In genomic region chr6:43778131-43778857, GRCh38 we compare ENCODE assay signal across 2 cellular contexts.
TF ChIP-seq lines count a peak whose summit lies in the region.

No MANE protein-coding gene starts in this region.

TF ChIP-seq in GM12878, 131 proteins besides CTCF, POLR2A, EP300 and RAD21 (continued from another document):
- TF ChIP-seq CEBPB (IDR thresholded peaks at IDR 0.05; ENCODE audit: borderline replicate concordance in 1 of 2, low read depth in 2 of 2, low read length in 2 of 2): no peak
- no peak for TF ChIP-seq PBX3 (IDR thresholded peaks at IDR 0.05; ENCODE audit: insufficient replicate concordance, low read depth, low read length)
- TF ChIP-seq RELA (IDR thresholded peaks at IDR 0.05; ENCODE audit: borderline replicate concordance, partially characterized antibody): no peak
- TF ChIP-seq TCF12 (IDR thresholded peaks at IDR 0.05; ENCODE audit: low read depth, low read length): no peak
- no peak for TF ChIP-seq ZNF592 (IDR thresholded peaks at IDR 0.05)
- no peak for TF ChIP-seq ZSCAN29 (IDR thresholded peaks at IDR 0.05)
- no peak for TF ChIP-seq ZZZ3 (IDR thresholded peaks at IDR 0.05; ENCODE audit: control insufficient read depth, insufficient read length, low read depth)
- no peak for TF ChIP-seq ETV6 (conservative IDR thresholded peaks at IDR 0.05 in 1 of 2, IDR thresholded peaks at IDR 0.05 in 1 of 2; ENCODE audit: borderline replicate concordance in 1 of 2, low read depth in 1 of 2)
- TF ChIP-seq LARP7 (IDR thresholded peaks at IDR 0.05): no peak
- TF ChIP-seq SREBF1 (IDR thresholded peaks at IDR 0.05; ENCODE audit: low read length): no peak
- TF ChIP-seq SPI1 (IDR thresholded peaks at IDR 0.05; ENCODE audit: borderline replicate concordance, insufficient read depth, low read depth, low read length): no peak
- TF ChIP-seq RBBP5 (conservative IDR thresholded peaks at IDR 0.05): no peak
- no peak for TF ChIP-seq SMAD5 (IDR thresholded peaks at IDR 0.05; ENCODE audit: low read depth)
- no peak for TF ChIP-seq ASH2L (IDR thresholded peaks at IDR 0.05; ENCODE audit: borderline replicate concordance, low read depth)
- no peak for TF ChIP-seq SIX5 (IDR thresholded peaks at IDR 0.05; ENCODE audit: low read depth, low read length, severe bottlenecking)
- no peak for TF ChIP-seq EGR1 (IDR thresholded peaks at IDR 0.05; ENCODE audit: borderline replicate concordance in 1 of 2, low read depth in 2 of 2, low read length in 2 of 2)
TF ChIP-seq in GM12878: peak in this region for 0.

TF ChIP-seq in liver, 16 proteins besides CTCF, POLR2A, EP300 and RAD21 (continued from another document):
- TF ChIP-seq REST (IDR thresholded peaks at IDR 0.05) (no peak), ATF3 (IDR thresholded peaks at IDR 0.05) (no peak), HNF4A (conservative IDR thresholded peaks at IDR 0.05) (peak; percentile 20 to 51), MAX (IDR thresholded peaks at IDR 0.05) (no peak), NR2F2 (IDR thresholded peaks at IDR 0.05) (no peak)
